Comparison of ENCODE assay signal across 8 cellular contexts in genomic region chr14:93113678-93114067, GRCh38. TPM values are rescaled to one million over a fixed set of nuclear protein-coding genes. Genes with fewer than 3 reads are reported as not detected.
DNase-seq lines count a peak whose midpoint lies in the region; ATAC-seq and TF ChIP-seq lines count a peak whose summit lies in the region.

No MANE protein-coding gene starts in this region.

- H3K27me3 ChIP-seq in KMS-11 (ENCODE audit: insufficient read depth, low read depth), result no peaks in the 10 kb centered on the region

- H3K9me3 Mint-ChIP-seq in natural killer cell treated with Interleukin-12 subunit alpha and Interleukin-12 subunit beta and Interleukin-15 and Interleukin-18, amount 100 ng/mL, for 72 hours, result no peaks in the 10 kb centered on the region

- no peak overlapping the region for H3K9ac ChIP-seq in KMS-11

- H4K20me1 ChIP-seq in KMS-11 (ENCODE audit: insufficient read depth), result no peaks in the 10 kb centered on the region

- no peak for ATAC-seq in natural killer cell treated with Interleukin-12 subunit alpha and Interleukin-12 subunit beta and Interleukin-15 and Interleukin-18, amount 100 ng/mL, for 72 hours

- H3K27ac ChIP-seq in C4-2B (peak overlapping the region; percentile 93), KMS-11 (peak overlapping the region; percentile 56; the same call in 1 of the 2 replicates), coronary artery (peak overlapping the region; percentile 92 to 100)

- H3K4me1 ChIP-seq in KMS-11 (ENCODE audit: low read depth, poor library complexity, severe bottlenecking), result peaks cover 22% of the 10 kb centered on the region

- H2AFZ ChIP-seq in KMS-11 (ENCODE audit: low read depth), result no peak overlapping the region

- H3K36me3 ChIP-seq in KMS-11 (ENCODE audit: insufficient read depth), result no peaks in the 10 kb centered on the region

- no peaks in the 10 kb centered on the region for H3K36me3 Mint-ChIP-seq in natural killer cell treated with Interleukin-12 subunit alpha and Interleukin-12 subunit beta and Interleukin-15 and Interleukin-18, amount 100 ng/mL, for 72 hours

- TF ChIP-seq CTCF in C4-2B (conservative IDR thresholded peaks at IDR 0.05) (no peak), KMS-11 (conservative IDR thresholded peaks at IDR 0.05; ENCODE audit: low read depth, low read length) (no peak), coronary artery (IDR thresholded peaks at IDR 0.05) (no peak)

- peak overlapping the region; percentile 90 for H3K4me3 Mint-ChIP-seq in natural killer cell treated with Interleukin-12 subunit alpha and Interleukin-12 subunit beta and Interleukin-15 and Interleukin-18, amount 100 ng/mL, for 72 hours

- peak overlapping the region; percentile 67 for H3K4me2 ChIP-seq in KMS-11

- H3K27ac Mint-ChIP-seq in natural killer cell treated with Interleukin-12 subunit alpha and Interleukin-12 subunit beta and Interleukin-15 and Interleukin-18, amount 100 ng/mL, for 72 hours, result peak overlapping the region in 1 of 2 donors; percentile 72

- H3K4me3 ChIP-seq in KMS-11 (IDR thresholded peaks at IDR 0.05; ENCODE audit: insufficient read depth, low read depth, low read length) (no peak overlapping the region), coronary artery (peak overlapping the region; percentile 91)

- H3K27me3 Mint-ChIP-seq in natural killer cell treated with Interleukin-12 subunit alpha and Interleukin-12 subunit beta and Interleukin-15 and Interleukin-18, amount 100 ng/mL, for 72 hours, result no peaks in the 10 kb centered on the region

- peaks cover 26 to 33% of the 10 kb centered on the region in 2 donors for H3K4me1 Mint-ChIP-seq in natural killer cell treated with Interleukin-12 subunit alpha and Interleukin-12 subunit beta and Interleukin-15 and Interleukin-18, amount 100 ng/mL, for 72 hours (ENCODE audit: low read depth in 2 of 2)

- H3K79me2 ChIP-seq in KMS-11 (ENCODE audit: insufficient read depth, low read depth), result peaks cover 20% of the 10 kb centered on the region; the same call in 1 of the 2 replicates

- DNase-seq in coronary artery (ENCODE audit: low spot score), result no peak
- no peak for DNase-seq in natural killer cell treated with Interleukin-12 subunit alpha and Interleukin-12 subunit beta and Interleukin-15 and Interleukin-18, amount 100 ng/mL, for 72 hours (ENCODE audit: low spot score)
- DNase-seq in NCI-H146 (lab: John Stamatoyannopoulos, UW), result no peak
- no peak for DNase-seq in SKM-1 treated with dmso at 0.1 percent for 144 hours (lab: John Stamatoyannopoulos, UW; ENCODE audit: unreplicated experiment)
- DNase-seq in A172 (ENCODE audit: low spot score), result no peak
- no peak for DNase-seq in NOMO-1 (lab: John Stamatoyannopoulos, UW; ENCODE audit: unreplicated experiment in 2 of 2)

RNA-seq across cellular contexts. Expression of gene ITPK1, which starts 2.1 kb away (rescaled TPM):
- 10 to 100 TPM; 57.9 to 92.1 TPM for total RNA-seq in natural killer cell treated with Interleukin-12 subunit alpha and Interleukin-12 subunit beta and Interleukin-15 and Interleukin-18, amount 100 ng/mL, for 72 hours
- 9.2 and 12.7 TPM in 2 replicates for total RNA-seq in A172 (2014; rRNA removed; shearing (Covaris generic))
